Comparison of ENCODE assay signal across 9 cellular contexts in genomic region chr1:98991127-98992003, GRCh38. TPM values are rescaled to one million over a fixed set of nuclear protein-coding genes. Genes with fewer than 3 reads are reported as not detected.
DNase-seq lines count a peak whose midpoint lies in the region; ATAC-seq and TF ChIP-seq lines count a peak whose summit lies in the region.
"Had no signal": no experiment of that assay in that cellular context is flagged by ENCODE, and none has a peak within 500 bp of the region (broad histone marks: within the 10 kb centered on the region; RNA-seq: fewer than 3 reads in every experiment).

No MANE protein-coding gene starts in this region.

- H3K4me1 ChIP-seq in adipocyte (ENCODE audit: control insufficient read depth, insufficient read depth, low read length) (peaks cover 17% of the 10 kb centered on the region), left ventricle myocardium inferior (no peaks in the 10 kb centered on the region)

- no peak overlapping the region for H3K27ac Mint-ChIP-seq in osteocyte (ENCODE audit: unreplicated experiment)

- peaks cover 9% of the 10 kb centered on the region for H3K27me3 Mint-ChIP-seq in osteocyte (ENCODE audit: unreplicated experiment)

- no peaks in the 10 kb centered on the region for H3K36me3 ChIP-seq in adipocyte (ENCODE audit: control insufficient read depth, insufficient read depth, low read length, severe bottlenecking)
- H3K36me3 ChIP-seq in left ventricle myocardium inferior: no peaks in the 10 kb centered on the region

- no peak overlapping the region for H3K4me3 ChIP-seq in adipocyte (ENCODE audit: low read length)
- no peak overlapping the region for H3K4me3 ChIP-seq in left ventricle myocardium inferior

- H3K27ac ChIP-seq in left ventricle myocardium inferior (replicated peaks): no peak overlapping the region
- H3K27ac ChIP-seq: KMS-11 had no signal

- H3K36me3 Mint-ChIP-seq in osteocyte (ENCODE audit: unreplicated experiment): no peaks in the 10 kb centered on the region

- intact Hi-C loops in left ventricle myocardium inferior (cut with micrococcal nuclease): no loop called here

- H3K4me1 Mint-ChIP-seq in osteocyte (ENCODE audit: unreplicated experiment): peaks cover 6% of the 10 kb centered on the region

- H3K27me3 ChIP-seq in adipocyte (replicated peaks; ENCODE audit: control insufficient read depth, insufficient read depth, low read length) (no peaks in the 10 kb centered on the region), left ventricle myocardium inferior (ENCODE audit: low read depth) (no peaks in the 10 kb centered on the region)

- H3K9ac ChIP-seq in adipocyte (ENCODE audit: low read length): no peak overlapping the region
- H3K9ac ChIP-seq: KMS-11 had no signal

- no peaks in the 10 kb centered on the region for H3K9me3 Mint-ChIP-seq in osteocyte (ENCODE audit: unreplicated experiment)

- TF ChIP-seq CTCF in AG09319 (IDR thresholded peaks at IDR 0.05; ENCODE audit: low read depth, low read length) (peak; percentile 10; the same call in 1 of the 2 replicates), osteocyte (IDR thresholded peaks at IDR 0.05) (peak; percentile 31), left ventricle myocardium inferior (IDR thresholded peaks at IDR 0.05; ENCODE audit: borderline replicate concordance) (no peak)

- DNase-seq in AG09319 (ENCODE audit: extremely low read depth, low read depth) (peak; percentile 4), HS-27A (ENCODE audit: low read depth) (peak; percentile 52), adipocyte (ENCODE audit: low read depth) (peak; percentile 56), osteocyte (ENCODE audit: extremely low spot score, unreplicated experiment) (no peak), NK-92 (lab: John Stamatoyannopoulos, UW; ENCODE audit: unreplicated experiment) (no peak), left ventricle myocardium inferior (no peak)

- H3K4me3 Mint-ChIP-seq in osteocyte (ENCODE audit: unreplicated experiment): no peak overlapping the region

- H3K9me3 ChIP-seq in adipocyte (ENCODE audit: control insufficient read depth, low read length): no peaks in the 10 kb centered on the region
- no peaks in the 10 kb centered on the region for H3K9me3 ChIP-seq in left ventricle myocardium inferior (replicated peaks)

- ATAC-seq in GM18511 (IDR thresholded peaks at IDR 0.05; ENCODE audit: unreplicated experiment) (peak; percentile 66), HG02938 (IDR thresholded peaks at IDR 0.05; ENCODE audit: unreplicated experiment) (no peak)

RNA-seq across cellular contexts. Expression of gene PLPPR5, which starts 13.3 kb away (rescaled TPM):
- total RNA-seq in osteocyte (not detected in 2 replicates), left ventricle myocardium inferior (not detected)

Comparison
In these comparisons a context has a peak if more than half of its experiments do, and no peak if none do; other contexts are left out.
1. DNase-seq: peak in AG09319 (single experiment), HS-27A (single experiment) and adipocyte (single experiment); none in osteocyte (single experiment), NK-92 (single experiment) and left ventricle myocardium inferior (single experiment).